ENCODE assay signal across 17 cellular contexts in genomic region chr2:205936446-205936845, GRCh38.
"Had no signal": no experiment of that assay in that cellular context is flagged by ENCODE, and none has a peak within 500 bp of the region (broad histone marks: within the 10 kb centered on the region; RNA-seq: fewer than 3 reads in every experiment).

No MANE protein-coding gene starts in this region.

- ATAC-seq: body of pancreas; heart right ventricle; left cardiac atrium; stimulated activated naive B cell treated with anti-CD40 and anti-IgM and Interleukin-4, amounts not matched to agents 10 μg/mL and 1 μg/mL and 100 μg/mL, for 72 hours had no signal

- H3K36me3 ChIP-seq: heart right ventricle, uterus had no signal

- H3K4me2 ChIP-seq: smooth muscle cell had no signal

- H3K27me3 ChIP-seq: body of pancreas, uterus had no signal

- H3K9me3 ChIP-seq: body of pancreas, heart right ventricle, uterus had no signal

- H3K4me3 ChIP-seq: body of pancreas, heart right ventricle, smooth muscle cell, uterus had no signal

- H3K27ac ChIP-seq: body of pancreas, heart right ventricle, uterus had no signal

- DNase-seq: activated naive CD4-positive, alpha-beta T cell treated with Interleukin-2 at 50 U/mL for 16 hours; activated naive CD8-positive, alpha-beta T cell treated with anti-CD3 and anti-CD28 coated beads, Interleukin-2, amount 10 ng/mL, durations not matched to agents 7 days and 5 days; activated T-cell treated with anti-CD3 and anti-CD28 coated beads, Interleukin-2, amount 50 U/mL, for 24 hours; amniotic stem cell; body of pancreas; foreskin fibroblast; heart right ventricle; islet precursor cell; left cardiac atrium; naive B cell; retina; stimulated activated CD4-positive, alpha-beta T cell treated with anti-CD3 and anti-CD28 coated beads, Interleukin-15, amount 100 ng/mL, for 24 hours; stimulated activated naive B cell treated with anti-CD40 and anti-IgM and Interleukin-4, amounts not matched to agents 10 μg/mL and 1 μg/mL and 100 μg/mL, for 72 hours; T-helper 1 cell; trophoblast cell; uterus had no signal

- H3K4me1 ChIP-seq: body of pancreas, heart right ventricle, uterus had no signal
